1 cellular context compared by ENCODE assay signal in genomic region chr1:8633741-8634493, GRCh38.
TF ChIP-seq lines count a peak whose summit lies in the region.

No MANE protein-coding gene starts in this region.

TF ChIP-seq in HepG2, 621 proteins besides CTCF, POLR2A, EP300 and RAD21 (continued from another document):
- TF ChIP-seq ZNF142 (CRISPR knock-in tag; IDR thresholded peaks at IDR 0.05): no peak
- TF ChIP-seq ZNF564 (CRISPR knock-in tag; IDR thresholded peaks at IDR 0.05): no peak
- no peak for TF ChIP-seq MLX (CRISPR knock-in tag; IDR thresholded peaks at IDR 0.05)
- no peak for TF ChIP-seq DNMT3B (CRISPR knock-in tag; conservative IDR thresholded peaks at IDR 0.05)
- TF ChIP-seq NKX3-1 (CRISPR knock-in tag; IDR thresholded peaks at IDR 0.05): no peak
- TF ChIP-seq WIZ (CRISPR knock-in tag; IDR thresholded peaks at IDR 0.05): no peak
- TF ChIP-seq MTF1 (CRISPR knock-in tag; IDR thresholded peaks at IDR 0.05): no peak
- no peak for TF ChIP-seq IKZF4 (CRISPR knock-in tag; IDR thresholded peaks at IDR 0.05; ENCODE audit: borderline replicate concordance, low read depth, not compliant biosample characterization)
